7 cellular contexts compared by ENCODE assay signal in the genomic region with DNA sequence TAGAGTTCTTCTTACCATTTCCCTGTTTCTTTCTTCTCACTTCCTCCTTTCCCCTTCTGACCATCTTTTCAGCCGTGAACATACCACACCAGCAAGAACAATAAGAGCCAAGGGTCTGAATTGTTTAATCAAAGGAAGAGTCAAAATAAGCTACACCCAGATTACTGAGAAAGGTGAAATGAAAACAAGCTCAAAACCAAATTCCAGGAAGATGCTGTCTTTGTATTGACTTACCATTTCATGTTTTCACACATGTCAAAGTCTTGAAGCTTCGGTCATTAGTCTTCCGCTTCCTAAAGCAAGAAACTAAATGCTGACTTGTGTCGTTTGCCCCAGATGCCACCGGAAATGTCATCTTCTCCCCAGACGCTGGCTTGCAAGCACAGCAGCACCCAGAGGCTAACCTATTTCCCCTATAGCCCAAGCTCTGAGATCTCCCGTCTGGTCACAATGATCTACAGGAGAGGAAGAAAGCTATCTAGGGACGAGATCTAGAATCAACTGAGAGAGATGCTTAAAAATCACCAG.
A peak's percentile ranks its signal among the peaks of the same experiment; 100 is the strongest.
DNase-seq lines count a peak whose midpoint lies in the region; ATAC-seq lines count a peak whose summit lies in the region.

No MANE protein-coding gene starts in this region.

- H3K9me3 Mint-ChIP-seq in stimulated activated memory B cell treated with anti-CD40 and anti-IgM and Interleukin-4, amounts not matched to agents 10 μg/mL and 1 μg/mL and 100 μg/mL, for 72 hours: no peaks in the 10 kb centered on the region

- DNase-seq in activated CD4-positive, CD25-positive, alpha-beta regulatory T cell (lab: John Stamatoyannopoulos, UW): peak in 3 of 4 experiments; percentile 19 to 53 (median 43)
- DNase-seq in germinal center (ENCODE audit: low spot score) (peak; percentile 66), OCI-M2 (lab: John Stamatoyannopoulos, UW; ENCODE audit: unreplicated experiment) (no peak), COLO668 (lab: John Stamatoyannopoulos, UW; ENCODE audit: unreplicated experiment) (no peak)

- H3K27me3 Mint-ChIP-seq in stimulated activated memory B cell treated with anti-CD40 and anti-IgM and Interleukin-4, amounts not matched to agents 10 μg/mL and 1 μg/mL and 100 μg/mL, for 72 hours: no peaks in the 10 kb centered on the region

- H3K4me1 Mint-ChIP-seq in stimulated activated memory B cell treated with anti-CD40 and anti-IgM and Interleukin-4, amounts not matched to agents 10 μg/mL and 1 μg/mL and 100 μg/mL, for 72 hours: peaks cover 60% of the 10 kb centered on the region

- ATAC-seq in GM19395 (IDR thresholded peaks at IDR 0.05; ENCODE audit: unreplicated experiment) (peak; percentile 69), HG03342 (IDR thresholded peaks at IDR 0.05; ENCODE audit: unreplicated experiment) (peak; percentile 63)
- ATAC-seq in stimulated activated memory B cell treated with anti-CD40 and anti-IgM and Interleukin-4, amounts not matched to agents 10 μg/mL and 1 μg/mL and 100 μg/mL, for 72 hours: peak; percentile 93

- peak overlapping the region; percentile 100 for H3K27ac Mint-ChIP-seq in stimulated activated memory B cell treated with anti-CD40 and anti-IgM and Interleukin-4, amounts not matched to agents 10 μg/mL and 1 μg/mL and 100 μg/mL, for 72 hours

- H3K4me3 Mint-ChIP-seq in stimulated activated memory B cell treated with anti-CD40 and anti-IgM and Interleukin-4, amounts not matched to agents 10 μg/mL and 1 μg/mL and 100 μg/mL, for 72 hours: peak overlapping the region; percentile 99

- H3K36me3 Mint-ChIP-seq in stimulated activated memory B cell treated with anti-CD40 and anti-IgM and Interleukin-4, amounts not matched to agents 10 μg/mL and 1 μg/mL and 100 μg/mL, for 72 hours: peaks cover 51% of the 10 kb centered on the region

Comparison
In these comparisons a context has a peak if more than half of its experiments do, and no peak if none do; other contexts are left out.
1. DNase-seq: peak in activated CD4-positive, CD25-positive, alpha-beta regulatory T cell (3 of 4) and germinal center (single experiment); none in OCI-M2 (single experiment) and COLO668 (single experiment).
2. Peak in every context shown above with its lines, with median percentiles within 50 percentile points of each other: ATAC-seq.